Comparison of ENCODE assay signal across 18 cellular contexts in genomic region chr19:50059045-50059444, GRCh38. TPM values are rescaled to one million over a fixed set of nuclear protein-coding genes. Genes with fewer than 3 reads are reported as not detected.
A peak's percentile ranks its signal among the peaks of the same experiment; 100 is the strongest.
DNase-seq lines count a peak whose midpoint lies in the region; FAIRE-seq and TF ChIP-seq lines count a peak whose summit lies in the region.
"Had no signal": no experiment of that assay in that cellular context is flagged by ENCODE, and none has a peak within 500 bp of the region (broad histone marks: within the 10 kb centered on the region; RNA-seq: fewer than 3 reads in every experiment).

No MANE protein-coding gene starts in this region.

- H3K4me3 ChIP-seq in adipocyte (ENCODE audit: low read length) (peak overlapping the region; percentile 30), neural progenitor cell (no peak overlapping the region), kidney (ENCODE audit: low read length in 2 of 2) (no peak overlapping the region)

- H3K4me3 Mint-ChIP-seq in neural progenitor cell = peak overlapping the region; percentile 24
- H3K4me3 Mint-ChIP-seq in type B pancreatic cell = no peak overlapping the region
- H3K4me3 Mint-ChIP-seq: CD14-positive monocyte; CD4-positive, alpha-beta memory T cell had no signal

- no peaks in the 10 kb centered on the region for H3K36me3 Mint-ChIP-seq in neural progenitor cell
- no peaks in the 10 kb centered on the region for H3K36me3 Mint-ChIP-seq in type B pancreatic cell
- H3K36me3 Mint-ChIP-seq: CD14-positive monocyte had no signal

- H3K27ac Mint-ChIP-seq in neural progenitor cell (no peak overlapping the region), type B pancreatic cell (no peak overlapping the region)
- H3K27ac Mint-ChIP-seq: CD14-positive monocyte; CD4-positive, alpha-beta memory T cell had no signal

- H3K9me3 ChIP-seq in adipocyte (ENCODE audit: control insufficient read depth, low read length) (peaks cover 39% of the 10 kb centered on the region), neural progenitor cell (ENCODE audit: low read depth) (no peaks in the 10 kb centered on the region), kidney (ENCODE audit: control insufficient read depth in 1 of 2, low read length in 2 of 2) (peaks cover 16 to 23% of the 10 kb centered on the region in 2 donors)

- H3K27me3 ChIP-seq in adipocyte (replicated peaks; ENCODE audit: control insufficient read depth, insufficient read depth, low read length) (no peaks in the 10 kb centered on the region), neural progenitor cell (no peaks in the 10 kb centered on the region)

- no peaks in the 10 kb centered on the region for H4K20me1 ChIP-seq in neural progenitor cell (ENCODE audit: low read depth)

- H3K4me2 ChIP-seq in neural progenitor cell = no peak overlapping the region

- H3K9ac ChIP-seq in adipocyte (ENCODE audit: low read length) (no peak overlapping the region), neural progenitor cell (no peak overlapping the region), kidney (ENCODE audit: low read length in 2 of 2) (no peak overlapping the region)

- DNase-seq in Caki2 (ENCODE audit: low read depth) (peak; percentile 19), adipocyte (ENCODE audit: low read depth) (no peak), neural progenitor cell (ENCODE audit: low spot score) (no peak), kidney (no peak), type B pancreatic cell (ENCODE audit: extremely low spot score, unreplicated experiment) (no peak)
- DNase-seq in activated CD4-positive, alpha-beta T cell treated with anti-CD3 and anti-CD28 coated beads, Interleukin-2, amount 50 U/mL, for 4 hours = no peak
- DNase-seq: AML-193; Calu3; CD4-positive, alpha-beta memory T cell; DMS79 treated with DMSO at 0.1 percent for 48 hours; GF-D8; GOT3; H7; IMR-90; KBM-7 had no signal

- peaks cover 39% of the 10 kb centered on the region for H3K9me3 Mint-ChIP-seq in neural progenitor cell
- no peaks in the 10 kb centered on the region for H3K9me3 Mint-ChIP-seq in type B pancreatic cell

- no peak for FAIRE-seq in kidney (lab: Jason Lieb, UNC)
- FAIRE-seq: A204.1, HTR-8/SVneo had no signal

- in situ Hi-C loops in Caki2 (cut with HindIII; ENCODE audit: low pct_unique_long_range_greater_than_20kb, low sequenced_read_pairs) = no loop called here

- H3K27ac ChIP-seq in neural progenitor cell = no peak overlapping the region
- no peak overlapping the region for H3K27ac ChIP-seq in kidney (ENCODE audit: low read depth in 2 of 2, low read length in 2 of 2)

- H3F3A ChIP-seq in neural progenitor cell (ENCODE audit: low read depth) = no peaks in the 10 kb centered on the region

- H3K4me1 Mint-ChIP-seq in neural progenitor cell (no peaks in the 10 kb centered on the region), type B pancreatic cell (ENCODE audit: unreplicated experiment) (no peaks in the 10 kb centered on the region)
- H3K4me1 Mint-ChIP-seq: CD14-positive monocyte; CD4-positive, alpha-beta memory T cell had no signal

- no peak for TF ChIP-seq CTCF in neural progenitor cell (IDR thresholded peaks at IDR 0.05)
- no peak for TF ChIP-seq CTCF in kidney (IDR thresholded peaks at IDR 0.05; ENCODE audit: borderline replicate concordance, extremely low read depth, insufficient read depth)
- TF ChIP-seq CTCF in type B pancreatic cell (conservative IDR thresholded peaks at IDR 0.05) = no peak

- H3K36me3 ChIP-seq in adipocyte (ENCODE audit: control insufficient read depth, insufficient read depth, low read length, severe bottlenecking) = no peaks in the 10 kb centered on the region
- no peaks in the 10 kb centered on the region for H3K36me3 ChIP-seq in neural progenitor cell
- no peaks in the 10 kb centered on the region for H3K36me3 ChIP-seq in kidney (ENCODE audit: control insufficient read depth in 1 of 2, insufficient read depth in 2 of 2, low read length in 2 of 2)

- no peak overlapping the region for H2AFZ ChIP-seq in neural progenitor cell (replicated peaks)

- H3K4me1 ChIP-seq in adipocyte (ENCODE audit: control insufficient read depth, insufficient read depth, low read length) = no peaks in the 10 kb centered on the region
- no peaks in the 10 kb centered on the region for H3K4me1 ChIP-seq in neural progenitor cell
- H3K4me1 ChIP-seq in kidney (ENCODE audit: control insufficient read depth in 1 of 2, insufficient read depth in 1 of 2, low read depth in 1 of 2, low read length in 2 of 2) = no peaks in the 10 kb centered on the region

- intact Hi-C loops in kidney (cut with DNase I) = no loop called here

- no peaks in the 10 kb centered on the region for H3K79me2 ChIP-seq in neural progenitor cell (ENCODE audit: low read depth)

- peaks cover 15% of the 10 kb centered on the region for H3K27me3 Mint-ChIP-seq in neural progenitor cell (ENCODE audit: insufficient read depth, low read depth)
- no peaks in the 10 kb centered on the region for H3K27me3 Mint-ChIP-seq in type B pancreatic cell

RNA-seq across cellular contexts. Expression of gene ZNF473, which starts 33.2 kb away (rescaled TPM):
- 6.8 and 10.8 TPM in 2 replicates for total RNA-seq in Caki2 (2014; rRNA removed; shearing (Covaris generic); ENCODE audit: low replicate concordance)
- total RNA-seq in neural progenitor cell (ENCODE audit: low replicate concordance) (9.7 and 14.7 TPM in 2 replicates), kidney (10.7 TPM), type B pancreatic cell (ENCODE audit: low replicate concordance) (13.4 and 14.3 TPM in 2 replicates)
- polyA plus RNA-seq in kidney (ENCODE audit: insufficient read depth, low read depth, low replicate concordance) = 2.6 TPM

RNA-seq across cellular contexts. Expression of gene VRK3, which starts 33.9 kb away (rescaled TPM):
- total RNA-seq in Caki2 (2014; rRNA removed; shearing (Covaris generic); ENCODE audit: low replicate concordance) = 44.2 and 50.6 TPM in 2 replicates
- 21.6 and 48.0 TPM in 2 replicates for total RNA-seq in neural progenitor cell (ENCODE audit: low replicate concordance)
- total RNA-seq in kidney = 53.2 TPM
- polyA plus RNA-seq in kidney (ENCODE audit: insufficient read depth, low read depth, low replicate concordance) = 69.0 TPM
- 44.6 and 51.9 TPM in 2 replicates for total RNA-seq in type B pancreatic cell (ENCODE audit: low replicate concordance)
